In genomic region chr17:76360461-76360860, GRCh38 we compare ENCODE assay signal across 21 cellular contexts. TPM values are rescaled to one million over a fixed set of nuclear protein-coding genes. Genes with fewer than 3 reads are reported as not detected.
DNase-seq lines count a peak whose midpoint lies in the region; ATAC-seq, FAIRE-seq and TF ChIP-seq lines count a peak whose summit lies in the region.
"Had no signal": no experiment of that assay in that cellular context is flagged by ENCODE, and none has a peak within 500 bp of the region (broad histone marks: within the 10 kb centered on the region; RNA-seq: fewer than 3 reads in every experiment).

No MANE protein-coding gene starts in this region.

- no peaks in the 10 kb centered on the region for H3K27me3 Mint-ChIP-seq in brain
- H3K27me3 Mint-ChIP-seq in neural progenitor cell (ENCODE audit: insufficient read depth, low read depth): peaks cover 3% of the 10 kb centered on the region
- peaks cover 7% of the 10 kb centered on the region for H3K27me3 Mint-ChIP-seq in activated T-helper 1 cell treated with anti-CD3 and anti-CD28 coated beads, Interleukin-12 subunit alpha, Interleukin-12 subunit beta, Interleukin-2, Interleukin-4 antibody, amounts not matched to agents 30 ng/mL and 10 ng/mL and 1 ng/mL, durations not matched to agents 14 hours and 24 hours and 36 hours (ENCODE audit: insufficient read depth)

- H3K27me3 ChIP-seq in HepG2 (ENCODE audit: control insufficient read depth in 1 of 2, insufficient read depth in 2 of 2, low read length in 2 of 2) (no peaks in the 10 kb centered on the region), right lobe of liver (no peaks in the 10 kb centered on the region), neural progenitor cell (no peaks in the 10 kb centered on the region), body of pancreas (no peaks in the 10 kb centered on the region)

- no peak for ATAC-seq in HepG2
- no peak for ATAC-seq in right lobe of liver
- ATAC-seq in body of pancreas: no peak
- ATAC-seq in GM21528 (IDR thresholded peaks at IDR 0.05; ENCODE audit: low FRiP score, unreplicated experiment): no peak

- H4K20me1 ChIP-seq in HepG2 (ENCODE audit: insufficient read depth, low read length) (no peaks in the 10 kb centered on the region), neural progenitor cell (ENCODE audit: low read depth) (no peaks in the 10 kb centered on the region)

- POLR2A ChIA-PET in HepG2 (lab: Yijun Ruan, JAX): interaction anchor here (24.7 kb wide), 1 partner anchor 22 kb away, joined by 1379 read pairs; the partner anchor contains the start of gene SPHK1

- H3K36me3 Mint-ChIP-seq in brain (no peaks in the 10 kb centered on the region), neural progenitor cell (peaks cover 6% of the 10 kb centered on the region)
- H3K36me3 Mint-ChIP-seq in activated T-helper 1 cell treated with anti-CD3 and anti-CD28 coated beads, Interleukin-12 subunit alpha, Interleukin-12 subunit beta, Interleukin-2, Interleukin-4 antibody, amounts not matched to agents 30 ng/mL and 10 ng/mL and 1 ng/mL, durations not matched to agents 14 hours and 24 hours and 36 hours (ENCODE audit: low read depth): no peaks in the 10 kb centered on the region
- H3K36me3 Mint-ChIP-seq: CD8-positive, alpha-beta memory T cell had no signal

- no peak overlapping the region for H3K4me3 Mint-ChIP-seq in brain
- no peak overlapping the region for H3K4me3 Mint-ChIP-seq in neural progenitor cell
- H3K4me3 Mint-ChIP-seq in activated T-helper 1 cell treated with anti-CD3 and anti-CD28 coated beads, Interleukin-12 subunit alpha, Interleukin-12 subunit beta, Interleukin-2, Interleukin-4 antibody, amounts not matched to agents 30 ng/mL and 10 ng/mL and 1 ng/mL, durations not matched to agents 14 hours and 24 hours and 36 hours: no peak overlapping the region
- H3K4me3 Mint-ChIP-seq: CD8-positive, alpha-beta memory T cell; H9 had no signal

- H3K36me3 ChIP-seq in HepG2 (replicated peaks in 1 of 2; ENCODE audit: control insufficient read depth in 1 of 2, insufficient read depth in 2 of 2, low read length in 2 of 2) (no peaks in the 10 kb centered on the region), right lobe of liver (no peaks in the 10 kb centered on the region), neural progenitor cell (no peaks in the 10 kb centered on the region), body of pancreas (replicated peaks in 1 of 2; ENCODE audit: insufficient read depth in 1 of 2, low read depth in 2 of 2) (no peaks in the 10 kb centered on the region)

- no peak overlapping the region for H3K4me3 ChIP-seq in HepG2 (replicated peaks in 1 of 3; ENCODE audit: insufficient read depth in 1 of 3, low read depth in 2 of 3, low read length in 3 of 3)
- no peak overlapping the region for H3K4me3 ChIP-seq in right lobe of liver
- no peak overlapping the region for H3K4me3 ChIP-seq in neural progenitor cell
- H3K4me3 ChIP-seq in body of pancreas: no peak overlapping the region

- TF ChIP-seq POLR2A in HepG2 (IDR thresholded peaks at IDR 0.05; ENCODE audit: insufficient read depth in 1 of 2, low read depth in 2 of 2, low read length in 2 of 2): no peak
- no peak for TF ChIP-seq POLR2A in right lobe of liver (IDR thresholded peaks at IDR 0.05)
- TF ChIP-seq POLR2A in body of pancreas (IDR thresholded peaks at IDR 0.05): no peak

- TF ChIP-seq RAD21 in HepG2 (CRISPR knock-in tag; IDR thresholded peaks at IDR 0.05): no peak

- intact Hi-C loops in HepG2 (cut with micrococcal nuclease; ENCODE audit: unreplicated experiment) (no loop called here), right lobe of liver (cut with DNase I) (no loop called here), body of pancreas (cut with DNase I) (no loop called here)
- intact Hi-C loops in activated T-helper 1 cell treated with anti-CD3 and anti-CD28 coated beads, Interleukin-12 subunit alpha, Interleukin-12 subunit beta, Interleukin-2, Interleukin-4 antibody, amounts not matched to agents 30 ng/mL and 10 ng/mL and 1 ng/mL, durations not matched to agents 14 hours and 24 hours and 36 hours (cut with micrococcal nuclease): no loop called here

- peaks cover 2% of the 10 kb centered on the region for H3F3A ChIP-seq in neural progenitor cell (ENCODE audit: low read depth)

- DNase-seq in HepG2 (ENCODE audit: low spot score) (no peak), right lobe of liver (no peak), neural progenitor cell (ENCODE audit: low spot score) (no peak), body of pancreas (no peak), GM10266 (ENCODE audit: extremely low spot score) (no peak)
- DNase-seq in activated T-helper 1 cell treated with anti-CD3 and anti-CD28 coated beads, Interleukin-12 subunit alpha, Interleukin-12 subunit beta, Interleukin-2, Interleukin-4 antibody, amounts not matched to agents 30 ng/mL and 10 ng/mL and 1 ng/mL, durations not matched to agents 14 hours and 24 hours and 36 hours (ENCODE audit: low spot score): no peak
- DNase-seq: Calu3; CD8-positive, alpha-beta memory T cell; DMS153; H9; NCI-H1105; NCI-H2029 treated with DMSO at 0.1 percent for 48 hours; NCI-H226; NCI-H510A treated with DMSO at 0.1 percent for 48 hours; NCI-H748 treated with DMSO at 0.1 percent for 48 hours had no signal

- H3K27ac ChIP-seq in HepG2 (ENCODE audit: extremely low read length, insufficient read depth, low read length): no peak overlapping the region
- no peak overlapping the region for H3K27ac ChIP-seq in right lobe of liver
- no peak overlapping the region for H3K27ac ChIP-seq in neural progenitor cell
- no peak overlapping the region for H3K27ac ChIP-seq in body of pancreas
- H3K27ac ChIP-seq: C4-2B, KMS-11 had no signal

- BruUV-seq in HepG2 (replicated peaks; lab: Mats Ljungman, UMichigan): no TSS peak

- H3K4me2 ChIP-seq in HepG2 (ENCODE audit: low read depth, low read length) (no peak overlapping the region), neural progenitor cell (no peak overlapping the region)
- H3K4me2 ChIP-seq: KMS-11 had no signal

- no peaks in the 10 kb centered on the region for H3K9me3 ChIP-seq in HepG2 (ENCODE audit: low read length)
- H3K9me3 ChIP-seq in right lobe of liver: no peaks in the 10 kb centered on the region
- no peaks in the 10 kb centered on the region for H3K9me3 ChIP-seq in neural progenitor cell (ENCODE audit: low read depth)
- no peaks in the 10 kb centered on the region for H3K9me3 ChIP-seq in body of pancreas

- 87% methylated on average over 2 of the region's 2 CpGs for WGBS in HepG2 (ENCODE audit: low lambda C conversion rate)
- 50% methylated on average over 1 of the region's 2 CpGs for WGBS in right lobe of liver (ENCODE audit: insufficient coverage, low coverage, low lambda C conversion rate, missing lambda C conversion rate)
- 70 to 75% methylated on average over 2 of the region's 2 CpGs for WGBS in body of pancreas, 2 donors

- H3K4me1 Mint-ChIP-seq in brain: peaks cover 20% of the 10 kb centered on the region
- peaks cover 27% of the 10 kb centered on the region for H3K4me1 Mint-ChIP-seq in neural progenitor cell
- H3K4me1 Mint-ChIP-seq in activated T-helper 1 cell treated with anti-CD3 and anti-CD28 coated beads, Interleukin-12 subunit alpha, Interleukin-12 subunit beta, Interleukin-2, Interleukin-4 antibody, amounts not matched to agents 30 ng/mL and 10 ng/mL and 1 ng/mL, durations not matched to agents 14 hours and 24 hours and 36 hours (ENCODE audit: low read depth): no peaks in the 10 kb centered on the region
- H3K4me1 Mint-ChIP-seq: CD8-positive, alpha-beta memory T cell had no signal

- H3K79me2 ChIP-seq in HepG2 (ENCODE audit: insufficient read depth, low read length): no peaks in the 10 kb centered on the region
- no peaks in the 10 kb centered on the region for H3K79me2 ChIP-seq in neural progenitor cell (ENCODE audit: low read depth)

- no peak overlapping the region for H3K9ac ChIP-seq in HepG2 (ENCODE audit: insufficient read depth, low read depth, low read length)
- no peak overlapping the region for H3K9ac ChIP-seq in neural progenitor cell
- H3K9ac ChIP-seq: KMS-11 had no signal

- CTCF ChIA-PET in HepG2 (lab: Yijun Ruan, JAX; ENCODE audit: low intra/inter-chr PET ratio, low total read pairs): no interaction called here

- in situ Hi-C loops in HepG2 (cut with HindIII; ENCODE audit: extremely low pct_ligation_motif_present, low pct_unique_long_range_greater_than_20kb): no loop called here

- TF ChIP-seq CTCF in HepG2 (CRISPR knock-in tag; IDR thresholded peaks at IDR 0.05): no peak
- TF ChIP-seq CTCF in right lobe of liver (IDR thresholded peaks at IDR 0.05): no peak
- TF ChIP-seq CTCF in brain (conservative IDR thresholded peaks at IDR 0.05): no peak
- TF ChIP-seq CTCF in neural progenitor cell (IDR thresholded peaks at IDR 0.05): no peak
- TF ChIP-seq CTCF in body of pancreas (IDR thresholded peaks at IDR 0.05): no peak
- TF ChIP-seq CTCF in GM10266 (IDR thresholded peaks at IDR 0.05; ENCODE audit: control insufficient read depth, insufficient read depth, low read depth, missing control alignments): no peak

- H3K9me3 Mint-ChIP-seq in brain: no peaks in the 10 kb centered on the region
- no peaks in the 10 kb centered on the region for H3K9me3 Mint-ChIP-seq in neural progenitor cell
- H3K9me3 Mint-ChIP-seq in activated T-helper 1 cell treated with anti-CD3 and anti-CD28 coated beads, Interleukin-12 subunit alpha, Interleukin-12 subunit beta, Interleukin-2, Interleukin-4 antibody, amounts not matched to agents 30 ng/mL and 10 ng/mL and 1 ng/mL, durations not matched to agents 14 hours and 24 hours and 36 hours: no peaks in the 10 kb centered on the region
- H3K9me3 Mint-ChIP-seq: CD8-positive, alpha-beta memory T cell; H9 had no signal

- TF ChIP-seq EP300 in HepG2 (IDR thresholded peaks at IDR 0.05; ENCODE audit: low read depth in 2 of 2, low read length in 2 of 2): no peak
- TF ChIP-seq EP300 in HepG2 (CRISPR knock-in tag; IDR thresholded peaks at IDR 0.05; ENCODE audit: borderline replicate concordance): no peak

- FAIRE-seq in HepG2 (lab: Jason Lieb, UNC): no peak
- FAIRE-seq: G401.6, GM19239 had no signal

- H3K27ac Mint-ChIP-seq in brain (peak overlapping the region in 4 of 5 experiments; percentile 25 to 61 (median 34)), neural progenitor cell (peak overlapping the region; percentile 65)
- H3K27ac Mint-ChIP-seq in activated T-helper 1 cell treated with anti-CD3 and anti-CD28 coated beads, Interleukin-12 subunit alpha, Interleukin-12 subunit beta, Interleukin-2, Interleukin-4 antibody, amounts not matched to agents 30 ng/mL and 10 ng/mL and 1 ng/mL, durations not matched to agents 14 hours and 24 hours and 36 hours: no peak overlapping the region
- H3K27ac Mint-ChIP-seq: CD8-positive, alpha-beta memory T cell had no signal

- peaks cover 82% of the 10 kb centered on the region for H3K4me1 ChIP-seq in HepG2 (ENCODE audit: insufficient read depth, low read length)
- no peaks in the 10 kb centered on the region for H3K4me1 ChIP-seq in right lobe of liver
- H3K4me1 ChIP-seq in neural progenitor cell: peaks cover 7% of the 10 kb centered on the region
- peaks cover 3% of the 10 kb centered on the region for H3K4me1 ChIP-seq in body of pancreas

- no peak overlapping the region for H2AFZ ChIP-seq in HepG2 (ENCODE audit: low read length)
- no peak overlapping the region for H2AFZ ChIP-seq in neural progenitor cell (replicated peaks)

RNA-seq across cellular contexts. Expression of gene PRPSAP1, which starts 6.7 kb away (rescaled TPM):
- total RNA-seq in HepG2 (2016; rRNA removed; fragmentation: Illumina TruSeq; extraction: Trizol): 91.1 and 115 TPM in 2 replicates
- 50.9 and 56.3 TPM in 2 replicates for total RNA-seq in HepG2 (2016; cell fraction: cytosol; rRNA removed; fragmentation: Illumina TruSeq; extraction: Trizol; ENCODE audit: low read depth)
- 93.8 and 106 TPM in 2 replicates for total RNA-seq in HepG2 (2016; cell fraction: insoluble cytoplasmic fraction; rRNA removed; fragmentation: Illumina TruSeq; extraction: Trizol)
- total RNA-seq in HepG2 (2016; cell fraction: membrane; rRNA removed; fragmentation: Illumina TruSeq; extraction: Trizol): 62.1 and 63.3 TPM in 2 replicates
- total RNA-seq in HepG2 (2016; cell fraction: nucleus; rRNA removed; fragmentation: Illumina TruSeq; extraction: Trizol): 97.5 and 106 TPM in 2 replicates
- polyA plus RNA-seq in HepG2 (2011; rRNA removed): 314 and 325 TPM in 2 replicates
- 244 and 264 TPM in 2 replicates for polyA plus RNA-seq in HepG2 (2011; cell fraction: cytosol; rRNA removed)
- polyA plus RNA-seq in HepG2 (2011; cell fraction: nucleus; rRNA removed): 676 and 852 TPM in 2 replicates
- polyA plus RNA-seq in HepG2 (2012): 192 and 251 TPM in 2 replicates
- 24.9 and 31.2 TPM in 2 replicates for polyA plus RNA-seq in HepG2 (2016; cell fraction: cytosol; fragmentation: Illumina TruSeq; extraction: Trizol; ENCODE audit: low read depth)
- 142 and 162 TPM in 2 replicates for polyA plus RNA-seq in HepG2 (2016; cell fraction: insoluble cytoplasmic fraction; fragmentation: Illumina TruSeq; extraction: Trizol; ENCODE audit: low read depth)
- 50.3 and 53.9 TPM in 2 replicates for polyA plus RNA-seq in HepG2 (2016; cell fraction: membrane; fragmentation: Illumina TruSeq; extraction: Trizol; ENCODE audit: low read depth)
- 198 and 200 TPM in 2 replicates for polyA plus RNA-seq in HepG2 (2016; cell fraction: nucleus; fragmentation: Illumina TruSeq; extraction: Trizol; ENCODE audit: insufficient read depth, low read depth)
- polyA minus RNA-seq in HepG2 (2011; rRNA and poly(A)+ RNA removed; ENCODE audit: low replicate concordance): 54.9 and 219 TPM in 2 replicates
- 108 and 118 TPM in 2 replicates for polyA minus RNA-seq in HepG2 (2011; cell fraction: cytosol; rRNA and poly(A)+ RNA removed)
- 292 and 371 TPM in 2 replicates for polyA minus RNA-seq in HepG2 (2011; cell fraction: nucleus; rRNA and poly(A)+ RNA removed)
- total RNA-seq in right lobe of liver: 10 to 100 TPM; 39.3 to 55.6 (median 45.1) TPM
- polyA plus RNA-seq in brain (ENCODE audit: insufficient read depth, low read depth, low replicate concordance): 59.4 TPM
- 73.7 and 89.7 TPM in 2 replicates for total RNA-seq in neural progenitor cell (ENCODE audit: low replicate concordance)
- 10 to 100 TPM; 34.8 to 55.7 TPM for total RNA-seq in body of pancreas
- total RNA-seq in activated T-helper 1 cell treated with anti-CD3 and anti-CD28 coated beads, Interleukin-12 subunit alpha, Interleukin-12 subunit beta, Interleukin-2, Interleukin-4 antibody, amounts not matched to agents 30 ng/mL and 10 ng/mL and 1 ng/mL, durations not matched to agents 14 hours and 24 hours and 36 hours: 41.2 and 44.0 TPM in 2 replicates

RNA-seq across cellular contexts. Expression of gene SPHK1, which starts 23.9 kb away (rescaled TPM):
- total RNA-seq in HepG2 (2016; rRNA removed; fragmentation: Illumina TruSeq; extraction: Trizol): 111 and 160 TPM in 2 replicates
- 48.7 and 63.1 TPM in 2 replicates for total RNA-seq in HepG2 (2016; cell fraction: cytosol; rRNA removed; fragmentation: Illumina TruSeq; extraction: Trizol; ENCODE audit: low read depth)
- 101 and 161 TPM in 2 replicates for total RNA-seq in HepG2 (2016; cell fraction: insoluble cytoplasmic fraction; rRNA removed; fragmentation: Illumina TruSeq; extraction: Trizol)
- total RNA-seq in HepG2 (2016; cell fraction: membrane; rRNA removed; fragmentation: Illumina TruSeq; extraction: Trizol): 105 and 128 TPM in 2 replicates
- total RNA-seq in HepG2 (2016; cell fraction: nucleus; rRNA removed; fragmentation: Illumina TruSeq; extraction: Trizol): 124 and 150 TPM in 2 replicates
- 129 and 137 TPM in 2 replicates for polyA plus RNA-seq in HepG2 (2011; rRNA removed)
- polyA plus RNA-seq in HepG2 (2011; cell fraction: cytosol; rRNA removed): 113 and 185 TPM in 2 replicates
- polyA plus RNA-seq in HepG2 (2011; cell fraction: nucleus; rRNA removed): 814 and 941 TPM in 2 replicates
- polyA plus RNA-seq in HepG2 (2012): 59.0 and 123 TPM in 2 replicates
- polyA plus RNA-seq in HepG2 (2016; cell fraction: cytosol; fragmentation: Illumina TruSeq; extraction: Trizol; ENCODE audit: low read depth): 41.1 and 53.2 TPM in 2 replicates
- polyA plus RNA-seq in HepG2 (2016; cell fraction: insoluble cytoplasmic fraction; fragmentation: Illumina TruSeq; extraction: Trizol; ENCODE audit: low read depth): 89.1 and 103 TPM in 2 replicates
- 74.4 and 85.2 TPM in 2 replicates for polyA plus RNA-seq in HepG2 (2016; cell fraction: membrane; fragmentation: Illumina TruSeq; extraction: Trizol; ENCODE audit: low read depth)
- polyA plus RNA-seq in HepG2 (2016; cell fraction: nucleus; fragmentation: Illumina TruSeq; extraction: Trizol; ENCODE audit: insufficient read depth, low read depth): 289 and 305 TPM in 2 replicates
- 11.2 and 115 TPM in 2 replicates for polyA minus RNA-seq in HepG2 (2011; rRNA and poly(A)+ RNA removed; ENCODE audit: low replicate concordance)
- 29.9 and 32.1 TPM in 2 replicates for polyA minus RNA-seq in HepG2 (2011; cell fraction: cytosol; rRNA and poly(A)+ RNA removed)
- 63.9 and 90.6 TPM in 2 replicates for polyA minus RNA-seq in HepG2 (2011; cell fraction: nucleus; rRNA and poly(A)+ RNA removed)
- 1 to 10 TPM in 4 of 6 experiments, under 1 TPM in 2; 0.35 to 2.6 (median 1.5) TPM for total RNA-seq in right lobe of liver
- 1.6 TPM for polyA plus RNA-seq in brain (ENCODE audit: insufficient read depth, low read depth, low replicate concordance)
- total RNA-seq in neural progenitor cell (ENCODE audit: low replicate concordance): 1.3 and 1.9 TPM in 2 replicates
- total RNA-seq in body of pancreas: 10 to 100 TPM; 12.2 to 46.5 TPM
- total RNA-seq in activated T-helper 1 cell treated with anti-CD3 and anti-CD28 coated beads, Interleukin-12 subunit alpha, Interleukin-12 subunit beta, Interleukin-2, Interleukin-4 antibody, amounts not matched to agents 30 ng/mL and 10 ng/mL and 1 ng/mL, durations not matched to agents 14 hours and 24 hours and 36 hours: 16.5 and 17.8 TPM in 2 replicates

RNA-seq across cellular contexts. Expression of gene QRICH2, which starts 52.4 kb away (rescaled TPM):
- 2.7 and 3.7 TPM in 2 replicates for total RNA-seq in HepG2 (2016; rRNA removed; fragmentation: Illumina TruSeq; extraction: Trizol)
- 3.1 and 3.3 TPM in 2 replicates for total RNA-seq in HepG2 (2016; cell fraction: cytosol; rRNA removed; fragmentation: Illumina TruSeq; extraction: Trizol; ENCODE audit: low read depth)
- 2.3 and 3.7 TPM in 2 replicates for total RNA-seq in HepG2 (2016; cell fraction: insoluble cytoplasmic fraction; rRNA removed; fragmentation: Illumina TruSeq; extraction: Trizol)
- 4.0 and 4.5 TPM in 2 replicates for total RNA-seq in HepG2 (2016; cell fraction: membrane; rRNA removed; fragmentation: Illumina TruSeq; extraction: Trizol)
- total RNA-seq in HepG2 (2016; cell fraction: nucleus; rRNA removed; fragmentation: Illumina TruSeq; extraction: Trizol): 4.4 and 6.1 TPM in 2 replicates
- 5.7 and 11.5 TPM in 2 replicates for polyA plus RNA-seq in HepG2 (2011; rRNA removed)
- polyA plus RNA-seq in HepG2 (2011; cell fraction: cytosol; rRNA removed): 3.4 and 3.8 TPM in 2 replicates
- polyA plus RNA-seq in HepG2 (2011; cell fraction: nucleus; rRNA removed): 58.0 and 60.6 TPM in 2 replicates
- polyA plus RNA-seq in HepG2 (2012): 1.5 and 7.5 TPM in 2 replicates
- polyA plus RNA-seq in HepG2 (2016; cell fraction: cytosol; fragmentation: Illumina TruSeq; extraction: Trizol; ENCODE audit: low read depth): 0.94 and 1.1 TPM in 2 replicates
- polyA plus RNA-seq in HepG2 (2016; cell fraction: insoluble cytoplasmic fraction; fragmentation: Illumina TruSeq; extraction: Trizol; ENCODE audit: low read depth): 1.2 TPM in 2 replicates
- polyA plus RNA-seq in HepG2 (2016; cell fraction: membrane; fragmentation: Illumina TruSeq; extraction: Trizol; ENCODE audit: low read depth): 1.0 and 1.5 TPM in 2 replicates
- 10.2 and 12.1 TPM in 2 replicates for polyA plus RNA-seq in HepG2 (2016; cell fraction: nucleus; fragmentation: Illumina TruSeq; extraction: Trizol; ENCODE audit: insufficient read depth, low read depth)
- polyA minus RNA-seq in HepG2 (2011; rRNA and poly(A)+ RNA removed; ENCODE audit: low replicate concordance): 6.3 and 21.9 TPM in 2 replicates
- 2.5 and 3.3 TPM in 2 replicates for polyA minus RNA-seq in HepG2 (2011; cell fraction: cytosol; rRNA and poly(A)+ RNA removed)
- 12.0 and 17.0 TPM in 2 replicates for polyA minus RNA-seq in HepG2 (2011; cell fraction: nucleus; rRNA and poly(A)+ RNA removed)
- total RNA-seq in right lobe of liver: 1 to 10 TPM in 4 of 6 experiments, under 1 TPM in 2; 0.43 to 2.2 (median 1.5) TPM
- polyA plus RNA-seq in brain (ENCODE audit: insufficient read depth, low read depth, low replicate concordance): 1.3 TPM
- 1.7 and 2.3 TPM in 2 replicates for total RNA-seq in neural progenitor cell (ENCODE audit: low replicate concordance)
- total RNA-seq in body of pancreas: 1 to 10 TPM in 1 of 2 donors, under 1 TPM in 1; 0.66 to 1.6 TPM
- total RNA-seq in activated T-helper 1 cell treated with anti-CD3 and anti-CD28 coated beads, Interleukin-12 subunit alpha, Interleukin-12 subunit beta, Interleukin-2, Interleukin-4 antibody, amounts not matched to agents 30 ng/mL and 10 ng/mL and 1 ng/mL, durations not matched to agents 14 hours and 24 hours and 36 hours: 2.7 and 3.3 TPM in 2 replicates
